ENCODE assay signal across 9 cellular contexts in the genomic region with DNA sequence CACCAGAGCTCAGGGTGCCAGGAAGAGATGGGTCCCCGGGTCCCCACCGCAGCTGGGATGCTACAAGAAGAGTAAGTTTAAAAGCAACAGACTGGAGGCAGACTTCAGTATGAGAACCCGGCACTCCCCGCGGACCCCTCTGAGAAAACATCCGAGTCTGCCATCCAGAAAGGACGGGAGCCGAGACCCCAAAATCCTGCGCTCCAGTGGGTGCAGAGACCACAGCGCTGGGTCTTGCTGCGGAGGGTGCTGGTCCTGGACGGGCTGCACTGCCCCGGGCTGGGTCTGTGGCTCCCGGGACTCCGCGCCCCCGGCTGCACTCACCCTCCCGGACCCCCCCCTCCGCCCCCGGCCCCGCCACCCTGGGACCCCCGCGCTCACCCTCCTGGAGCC. TPM values are rescaled to one million over a fixed set of nuclear protein-coding genes. Genes with fewer than 3 reads are reported as not detected.
DNase-seq lines count a peak whose midpoint lies in the region; ATAC-seq and TF ChIP-seq lines count a peak whose summit lies in the region.
"Had no signal": no experiment of that assay in that cellular context is flagged by ENCODE, and none has a peak within 500 bp of the region (broad histone marks: within the 10 kb centered on the region; RNA-seq: fewer than 3 reads in every experiment).

No MANE protein-coding gene starts in this region.

- no peak for TF ChIP-seq POLR2A in gastrocnemius medialis (IDR thresholded peaks at IDR 0.05)

- H3K27ac ChIP-seq in heart right ventricle = peak overlapping the region; percentile 42 to 95 (median 92)
- peak overlapping the region; percentile 55 to 73 (median 70) for H3K27ac ChIP-seq in gastrocnemius medialis
- no peak overlapping the region for H3K27ac ChIP-seq in substantia nigra (ENCODE audit: low read depth, low read length, poor library complexity, severe bottlenecking)

- 3% methylated on average over 22 to 23 of the region's 23 CpGs for WGBS in heart right ventricle, 2 donors

- peaks cover 5 to 39% (median 24%) of the 10 kb centered on the region in 9 donors for H3K4me1 ChIP-seq in heart right ventricle
- peaks cover 8 to 19% of the 10 kb centered on the region in 2 donors for H3K4me1 ChIP-seq in gastrocnemius medialis

- H3K36me3 ChIP-seq in H7 (replicated peaks; ENCODE audit: control insufficient read depth, insufficient read depth, low read length) (peaks cover 2% of the 10 kb centered on the region), heart right ventricle (peaks cover 0 to 28% (median 4%) of the 10 kb centered on the region in 9 donors), gastrocnemius medialis (no peaks in the 10 kb centered on the region)

- H3K9me3 ChIP-seq in heart right ventricle = no peaks in the 10 kb centered on the region
- no peaks in the 10 kb centered on the region for H3K9me3 ChIP-seq in gastrocnemius medialis

- no peaks in the 10 kb centered on the region for H3K27me3 ChIP-seq in H7 (ENCODE audit: control insufficient read depth, insufficient read depth, low read length)
- peaks cover 0 to 31% (median 0%) of the 10 kb centered on the region in 7 donors for H3K27me3 ChIP-seq in heart right ventricle
- H3K27me3 ChIP-seq in gastrocnemius medialis = peaks cover 3 to 12% (median 10%) of the 10 kb centered on the region in 3 donors

- DNase-seq in H7 = no peak
- DNase-seq in heart right ventricle = no peak
- no peak for DNase-seq in gastrocnemius medialis
- DNase-seq in COR-L47 (lab: John Stamatoyannopoulos, UW) = no peak
- DNase-seq in GDM1 (lab: John Stamatoyannopoulos, UW) = no peak
- DNase-seq in substantia nigra (lab: John Stamatoyannopoulos, UW) = no peak

- H3K4me3 ChIP-seq in H7 (ENCODE audit: insufficient read depth, low read depth, low read length) (peak overlapping the region; percentile 64), WI38 (ENCODE audit: low read depth, low read length) (peak overlapping the region; percentile 85), heart right ventricle (peak overlapping the region; percentile 67 to 98 (median 86)), gastrocnemius medialis (peak overlapping the region; percentile 61 to 66 (median 63))

- in situ Hi-C loops in gastrocnemius medialis (cut with MboI; ENCODE audit: low sequenced_read_pairs in 4 of 4) = no loop called here

- ATAC-seq in heart right ventricle = peak; percentile 0 to 35 (median 13)
- ATAC-seq in gastrocnemius medialis = no peak
- ATAC-seq in GM18511 (IDR thresholded peaks at IDR 0.05; ENCODE audit: unreplicated experiment) = no peak

- TF ChIP-seq CTCF in WI38 (IDR thresholded peaks at IDR 0.05; ENCODE audit: low read depth, low read length) (no peak), heart right ventricle (IDR thresholded peaks at IDR 0.05) (no peak), gastrocnemius medialis (IDR thresholded peaks at IDR 0.05 in 4 of 5, conservative IDR thresholded peaks at IDR 0.05 in 1 of 5) (no peak)

- intact Hi-C loops in heart right ventricle (cut with DNase I) (loop anchor here in 2 of 10 donors (10.0 kb wide), 1 partner anchor 51 kb away; a partner anchor contains a TSS), gastrocnemius medialis (cut with DNase I; ENCODE audit: low total_unique reads) (no loop called here)

RNA-seq across cellular contexts. Expression of a gene that starts 0.3 kb away (rescaled TPM):
- 20.1 and 27.5 TPM in 2 replicates for total RNA-seq in H7 (2014; rRNA removed; shearing (Covaris generic))
- total RNA-seq in heart right ventricle (10 to 100 TPM; 10.8 to 34.3 (median 12.7) TPM), gastrocnemius medialis (1 to 10 TPM; 1.7 to 6.2 (median 3.6) TPM)
- polyA plus RNA-seq in heart right ventricle = 10 to 100 TPM in 1 of 2 donors, 1 to 10 TPM in 1; 4.8 to 12.2 TPM

RNA-seq across cellular contexts. Expression of a gene that starts 19.8 kb away (rescaled TPM):
- 6.4 and 8.0 TPM in 2 replicates for total RNA-seq in H7 (2014; rRNA removed; shearing (Covaris generic))
- total RNA-seq in heart right ventricle (under 1 TPM in 4 of 10 donors, not detected in 6; 0.09 to 0.23 (median 0.16) TPM), gastrocnemius medialis (under 1 TPM in 1 of 4 donors, not detected in 3; 0.13 TPM)
- polyA plus RNA-seq in heart right ventricle = under 1 TPM; 0.19 to 0.29 TPM
- total RNA-seq: HT1080 had no signal

RNA-seq across cellular contexts. Expression of a gene that starts 26.2 kb away (rescaled TPM):
- 0.21 and 0.33 TPM in 2 replicates for total RNA-seq in H7 (2014; rRNA removed; shearing (Covaris generic))
- not detected for total RNA-seq in heart right ventricle
- not detected for polyA plus RNA-seq in heart right ventricle
- not detected for total RNA-seq in gastrocnemius medialis
- total RNA-seq: HT1080 had no signal

RNA-seq across cellular contexts. Expression of a gene that starts 36.6 kb away (rescaled TPM):
- total RNA-seq in H7 (2014; rRNA removed; shearing (Covaris generic)) = 0.14 and 0.30 TPM in 2 replicates
- total RNA-seq in heart right ventricle (under 1 TPM in 2 of 10 donors, not detected in 8; 0.06 to 0.28 TPM), gastrocnemius medialis (under 1 TPM in 1 of 4 donors, not detected in 3; 0.36 TPM)
- under 1 TPM in 1 of 2 donors, not detected in 1; 0.03 TPM for polyA plus RNA-seq in heart right ventricle
- total RNA-seq: HT1080 had no signal

RNA-seq across cellular contexts. Expression of a gene that starts 53.2 kb away (rescaled TPM):
- total RNA-seq in H7 (2014; rRNA removed; shearing (Covaris generic)) = 17.0 and 21.4 TPM in 2 replicates
- 1 to 10 TPM; 4.9 to 7.5 (median 5.8) TPM for total RNA-seq in heart right ventricle
- 1 to 10 TPM; 6.0 to 8.2 TPM for polyA plus RNA-seq in heart right ventricle
- 10 to 100 TPM in 1 of 4 donors, 1 to 10 TPM in 3; 6.1 to 14.3 (median 6.8) TPM for total RNA-seq in gastrocnemius medialis

Comparison
In these comparisons a context has a peak if more than half of its experiments do, and no peak if none do; other contexts are left out.
1. ATAC-seq: peak in heart right ventricle (8 of 8); none in gastrocnemius medialis (0 of 2) and GM18511 (single experiment).
2. Peak in every context shown above with its lines, with median percentiles within 50 percentile points of each other: H3K4me3 ChIP-seq.